In the genomic region with DNA sequence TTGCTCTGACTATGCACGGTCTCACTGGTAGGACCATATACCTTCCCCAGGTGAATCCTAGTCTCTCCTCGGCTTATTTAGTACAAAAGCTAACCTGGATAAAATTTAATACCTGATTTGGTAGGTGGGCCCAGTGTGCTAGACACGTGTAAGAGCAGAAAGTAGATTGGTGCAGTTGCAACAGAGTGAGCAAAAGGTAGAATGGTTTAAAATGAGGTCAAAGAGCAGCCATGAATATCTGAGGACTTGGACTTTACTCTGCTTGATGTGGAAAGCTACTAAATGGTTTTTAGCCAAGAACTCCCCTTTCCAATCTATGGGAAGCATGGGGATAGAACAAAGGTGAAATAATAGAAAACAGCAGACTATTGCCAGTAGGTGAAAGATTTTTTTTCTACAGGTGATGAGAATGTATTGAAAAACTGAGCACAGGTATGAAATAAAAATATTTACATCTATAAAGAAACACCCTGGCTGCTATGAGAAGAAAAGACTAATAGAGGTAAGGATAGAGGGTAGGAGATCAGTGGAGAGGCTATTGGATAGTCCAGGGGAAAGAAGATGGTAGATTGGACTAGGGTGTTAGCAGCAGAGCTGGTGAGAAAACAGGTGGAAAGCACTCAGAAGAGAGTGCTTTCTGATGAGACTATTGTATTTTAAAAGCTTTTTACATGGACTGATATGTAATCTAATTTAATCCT, we compare ENCODE assay signal across 24 cellular contexts.
"Had no signal": no experiment of that assay in that cellular context is flagged by ENCODE, and none has a peak within 500 bp of the region (broad histone marks: within the 10 kb centered on the region; RNA-seq: fewer than 3 reads in every experiment).

No MANE protein-coding gene starts in this region.

- ATAC-seq: Right ventricle myocardium inferior, SK-N-SH treated with all-trans-retinoic acid at 6 μM for 48 hours had no signal

- H3K4me1 ChIP-seq: Peyer's patch, SJCRH30 had no signal

- H3K9me3 ChIP-seq: MG63, Peyer's patch, SJCRH30 had no signal

- H3K27me3 ChIP-seq: MG63, Peyer's patch, SJCRH30 had no signal

- DNase-seq: IMR-90, Karpas-422, KG1, MG63, NCI-H1092, NCI-H1105 treated with DMSO at 0.1 percent for 48 hours, NCI-H1417 treated with DMSO at 0.1 percent for 48 hours, NCI-H146, NCI-H1694 treated with DMSO at 0.1 percent for 48 hours, NCI-H1930, NCI-H2081, NCI-H2107, NCI-H2227 treated with DMSO at 0.1 percent for 48 hours, NCI-H510A, NCI-H526, NCI-H748 treated with DMSO at 0.1 percent for 48 hours, PC-9, Peyer's patch, SHP77 treated with DMSO at 0.1 percent for 48 hours, SJCRH30 had no signal

- H3K36me3 ChIP-seq: MG63, Peyer's patch, SJCRH30 had no signal

- H2AFZ ChIP-seq: PC-9 had no signal

- H3K4me2 ChIP-seq: PC-9 had no signal

- FAIRE-seq: HTR-8/SVneo had no signal

- H3K4me3 ChIP-seq: MG63, PC-9, Peyer's patch, SJCRH30 had no signal

- H3K27ac ChIP-seq: HL-60, PC-9, Peyer's patch, SJCRH30 had no signal
